ENCODE assay signal across 8 cellular contexts in the genomic region with DNA sequence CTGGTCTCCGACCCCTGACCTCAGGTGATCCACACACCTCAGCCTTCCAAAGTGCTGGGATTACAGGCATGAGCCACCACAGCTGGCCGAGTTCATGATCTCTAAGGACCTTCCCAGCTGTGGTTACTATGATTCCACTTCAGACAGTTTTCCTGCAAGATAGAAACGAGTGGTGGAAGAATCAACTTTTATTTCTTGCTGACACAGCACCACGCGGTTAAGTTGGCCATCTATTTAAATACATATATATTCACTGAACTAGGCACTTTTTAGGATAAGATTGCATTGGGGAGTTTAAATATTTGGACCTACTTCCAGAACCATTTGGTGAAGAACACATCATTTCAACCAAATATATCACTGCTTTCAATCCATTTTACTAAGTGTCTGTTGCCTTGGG.
"Had no signal": no experiment of that assay in that cellular context is flagged by ENCODE, and none has a peak within 500 bp of the region (broad histone marks: within the 10 kb centered on the region; RNA-seq: fewer than 3 reads in every experiment).

No MANE protein-coding gene starts in this region.

- ATAC-seq: GM12878 had no signal

- DNase-seq: GDM1, GF-D8 had no signal

- H3K4me3 ChIP-seq: GM12878 had no signal

- FAIRE-seq: G401.6, GM12878, GM12891, GM12892, GM18507, GM19239 had no signal
